In the genomic region with DNA sequence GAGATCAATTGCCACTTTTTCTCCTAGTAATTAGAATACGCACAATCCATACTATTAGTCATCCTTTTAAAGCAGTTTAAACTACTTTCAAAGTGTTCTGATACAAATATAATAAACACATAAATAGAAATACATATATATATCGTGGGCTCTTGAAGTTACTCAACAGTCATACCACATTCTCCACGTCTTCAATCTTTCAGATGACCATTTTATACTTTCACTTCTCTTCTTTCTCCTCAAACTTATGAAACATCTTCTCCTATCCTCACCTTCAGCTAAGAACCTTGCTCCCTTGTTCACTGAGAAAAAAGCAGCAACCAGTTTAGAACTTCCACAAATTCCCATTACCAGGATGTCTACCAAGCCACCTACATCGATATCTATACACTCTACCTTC, we compare ENCODE assay signal across 1 cellular context.
TF ChIP-seq lines count a peak whose summit lies in the region.

No MANE protein-coding gene starts in this region.

TF ChIP-seq in HepG2, 621 proteins besides CTCF, POLR2A, EP300 and RAD21 (continued from another document):
- TF ChIP-seq, protein P1, sequence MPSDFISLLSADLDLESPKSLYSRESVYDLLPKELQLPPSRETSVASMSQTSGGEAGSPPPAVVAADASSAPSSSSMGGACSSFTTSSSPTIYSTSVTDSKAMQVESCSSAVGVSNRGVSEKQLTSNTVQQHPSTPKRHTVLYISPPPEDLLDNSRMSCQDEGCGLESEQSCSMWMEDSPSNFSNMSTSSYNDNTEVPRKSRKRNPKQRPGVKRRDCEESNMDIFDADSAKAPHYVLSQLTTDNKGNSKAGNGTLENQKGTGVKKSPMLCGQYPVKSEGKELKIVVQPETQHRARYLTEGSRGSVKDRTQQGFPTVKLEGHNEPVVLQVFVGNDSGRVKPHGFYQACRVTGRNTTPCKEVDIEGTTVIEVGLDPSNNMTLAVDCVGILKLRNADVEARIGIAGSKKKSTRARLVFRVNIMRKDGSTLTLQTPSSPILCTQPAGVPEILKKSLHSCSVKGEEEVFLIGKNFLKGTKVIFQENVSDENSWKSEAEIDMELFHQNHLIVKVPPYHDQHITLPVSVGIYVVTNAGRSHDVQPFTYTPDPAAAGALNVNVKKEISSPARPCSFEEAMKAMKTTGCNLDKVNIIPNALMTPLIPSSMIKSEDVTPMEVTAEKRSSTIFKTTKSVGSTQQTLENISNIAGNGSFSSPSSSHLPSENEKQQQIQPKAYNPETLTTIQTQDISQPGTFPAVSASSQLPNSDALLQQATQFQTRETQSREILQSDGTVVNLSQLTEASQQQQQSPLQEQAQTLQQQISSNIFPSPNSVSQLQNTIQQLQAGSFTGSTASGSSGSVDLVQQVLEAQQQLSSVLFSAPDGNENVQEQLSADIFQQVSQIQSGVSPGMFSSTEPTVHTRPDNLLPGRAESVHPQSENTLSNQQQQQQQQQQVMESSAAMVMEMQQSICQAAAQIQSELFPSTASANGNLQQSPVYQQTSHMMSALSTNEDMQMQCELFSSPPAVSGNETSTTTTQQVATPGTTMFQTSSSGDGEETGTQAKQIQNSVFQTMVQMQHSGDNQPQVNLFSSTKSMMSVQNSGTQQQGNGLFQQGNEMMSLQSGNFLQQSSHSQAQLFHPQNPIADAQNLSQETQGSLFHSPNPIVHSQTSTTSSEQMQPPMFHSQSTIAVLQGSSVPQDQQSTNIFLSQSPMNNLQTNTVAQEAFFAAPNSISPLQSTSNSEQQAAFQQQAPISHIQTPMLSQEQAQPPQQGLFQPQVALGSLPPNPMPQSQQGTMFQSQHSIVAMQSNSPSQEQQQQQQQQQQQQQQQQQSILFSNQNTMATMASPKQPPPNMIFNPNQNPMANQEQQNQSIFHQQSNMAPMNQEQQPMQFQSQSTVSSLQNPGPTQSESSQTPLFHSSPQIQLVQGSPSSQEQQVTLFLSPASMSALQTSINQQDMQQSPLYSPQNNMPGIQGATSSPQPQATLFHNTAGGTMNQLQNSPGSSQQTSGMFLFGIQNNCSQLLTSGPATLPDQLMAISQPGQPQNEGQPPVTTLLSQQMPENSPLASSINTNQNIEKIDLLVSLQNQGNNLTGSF (CRISPR knock-in tag; IDR thresholded peaks at IDR 0.05): no peak
- no peak for TF ChIP-seq ZNF83 (CRISPR knock-in tag; IDR thresholded peaks at IDR 0.05; ENCODE audit: borderline replicate concordance)
- TF ChIP-seq, protein P2, sequence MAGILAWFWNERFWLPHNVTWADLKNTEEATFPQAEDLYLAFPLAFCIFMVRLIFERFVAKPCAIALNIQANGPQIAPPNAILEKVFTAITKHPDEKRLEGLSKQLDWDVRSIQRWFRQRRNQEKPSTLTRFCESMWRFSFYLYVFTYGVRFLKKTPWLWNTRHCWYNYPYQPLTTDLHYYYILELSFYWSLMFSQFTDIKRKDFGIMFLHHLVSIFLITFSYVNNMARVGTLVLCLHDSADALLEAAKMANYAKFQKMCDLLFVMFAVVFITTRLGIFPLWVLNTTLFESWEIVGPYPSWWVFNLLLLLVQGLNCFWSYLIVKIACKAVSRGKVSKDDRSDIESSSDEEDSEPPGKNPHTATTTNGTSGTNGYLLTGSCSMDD (CRISPR knock-in tag; IDR thresholded peaks at IDR 0.05): no peak
- no peak for TF ChIP-seq CHD4 (IDR thresholded peaks at IDR 0.05; ENCODE audit: borderline replicate concordance, low read length)
- no peak for TF ChIP-seq SAFB2 (CRISPR knock-in tag; IDR thresholded peaks at IDR 0.05; ENCODE audit: borderline replicate concordance, low read depth)
- TF ChIP-seq, protein P3, sequence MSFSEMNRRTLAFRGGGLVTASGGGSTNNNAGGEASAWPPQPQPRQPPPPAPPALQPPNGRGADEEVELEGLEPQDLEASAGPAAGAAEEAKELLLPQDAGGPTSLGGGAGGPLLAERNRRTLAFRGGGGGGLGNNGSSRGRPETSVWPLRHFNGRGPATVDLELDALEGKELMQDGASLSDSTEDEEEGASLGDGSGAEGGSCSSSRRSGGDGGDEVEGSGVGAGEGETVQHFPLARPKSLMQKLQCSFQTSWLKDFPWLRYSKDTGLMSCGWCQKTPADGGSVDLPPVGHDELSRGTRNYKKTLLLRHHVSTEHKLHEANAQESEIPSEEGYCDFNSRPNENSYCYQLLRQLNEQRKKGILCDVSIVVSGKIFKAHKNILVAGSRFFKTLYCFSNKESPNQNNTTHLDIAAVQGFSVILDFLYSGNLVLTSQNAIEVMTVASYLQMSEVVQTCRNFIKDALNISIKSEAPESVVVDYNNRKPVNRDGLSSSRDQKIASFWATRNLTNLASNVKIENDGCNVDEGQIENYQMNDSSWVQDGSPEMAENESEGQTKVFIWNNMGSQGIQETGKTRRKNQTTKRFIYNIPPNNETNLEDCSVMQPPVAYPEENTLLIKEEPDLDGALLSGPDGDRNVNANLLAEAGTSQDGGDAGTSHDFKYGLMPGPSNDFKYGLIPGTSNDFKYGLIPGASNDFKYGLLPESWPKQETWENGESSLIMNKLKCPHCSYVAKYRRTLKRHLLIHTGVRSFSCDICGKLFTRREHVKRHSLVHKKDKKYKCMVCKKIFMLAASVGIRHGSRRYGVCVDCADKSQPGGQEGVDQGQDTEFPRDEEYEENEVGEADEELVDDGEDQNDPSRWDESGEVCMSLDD (CRISPR knock-in tag; IDR thresholded peaks at IDR 0.05; ENCODE audit: borderline replicate concordance): no peak
- TF ChIP-seq, protein P4, sequence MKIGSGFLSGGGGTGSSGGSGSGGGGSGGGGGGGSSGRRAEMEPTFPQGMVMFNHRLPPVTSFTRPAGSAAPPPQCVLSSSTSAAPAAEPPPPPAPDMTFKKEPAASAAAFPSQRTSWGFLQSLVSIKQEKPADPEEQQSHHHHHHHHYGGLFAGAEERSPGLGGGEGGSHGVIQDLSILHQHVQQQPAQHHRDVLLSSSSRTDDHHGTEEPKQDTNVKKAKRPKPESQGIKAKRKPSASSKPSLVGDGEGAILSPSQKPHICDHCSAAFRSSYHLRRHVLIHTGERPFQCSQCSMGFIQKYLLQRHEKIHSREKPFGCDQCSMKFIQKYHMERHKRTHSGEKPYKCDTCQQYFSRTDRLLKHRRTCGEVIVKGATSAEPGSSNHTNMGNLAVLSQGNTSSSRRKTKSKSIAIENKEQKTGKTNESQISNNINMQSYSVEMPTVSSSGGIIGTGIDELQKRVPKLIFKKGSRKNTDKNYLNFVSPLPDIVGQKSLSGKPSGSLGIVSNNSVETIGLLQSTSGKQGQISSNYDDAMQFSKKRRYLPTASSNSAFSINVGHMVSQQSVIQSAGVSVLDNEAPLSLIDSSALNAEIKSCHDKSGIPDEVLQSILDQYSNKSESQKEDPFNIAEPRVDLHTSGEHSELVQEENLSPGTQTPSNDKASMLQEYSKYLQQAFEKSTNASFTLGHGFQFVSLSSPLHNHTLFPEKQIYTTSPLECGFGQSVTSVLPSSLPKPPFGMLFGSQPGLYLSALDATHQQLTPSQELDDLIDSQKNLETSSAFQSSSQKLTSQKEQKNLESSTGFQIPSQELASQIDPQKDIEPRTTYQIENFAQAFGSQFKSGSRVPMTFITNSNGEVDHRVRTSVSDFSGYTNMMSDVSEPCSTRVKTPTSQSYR (CRISPR knock-in tag; IDR thresholded peaks at IDR 0.05; ENCODE audit: borderline replicate concordance): no peak
- TF ChIP-seq ADNP (CRISPR knock-in tag; IDR thresholded peaks at IDR 0.05): no peak
- TF ChIP-seq NFKB2 (CRISPR knock-in tag; IDR thresholded peaks at IDR 0.05; ENCODE audit: borderline replicate concordance): no peak
- no peak for TF ChIP-seq ZFP1 (CRISPR knock-in tag; IDR thresholded peaks at IDR 0.05)
- no peak for TF ChIP-seq SOX13 (IDR thresholded peaks at IDR 0.05)
- no peak for TF ChIP-seq SOX13 (CRISPR knock-in tag; conservative IDR thresholded peaks at IDR 0.05 in 1 of 2, IDR thresholded peaks at IDR 0.05 in 1 of 2)
- TF ChIP-seq JDP2 (CRISPR knock-in tag; IDR thresholded peaks at IDR 0.05; ENCODE audit: borderline replicate concordance): no peak
